ENCODE assay signal across 1 cellular context in the genomic region with DNA sequence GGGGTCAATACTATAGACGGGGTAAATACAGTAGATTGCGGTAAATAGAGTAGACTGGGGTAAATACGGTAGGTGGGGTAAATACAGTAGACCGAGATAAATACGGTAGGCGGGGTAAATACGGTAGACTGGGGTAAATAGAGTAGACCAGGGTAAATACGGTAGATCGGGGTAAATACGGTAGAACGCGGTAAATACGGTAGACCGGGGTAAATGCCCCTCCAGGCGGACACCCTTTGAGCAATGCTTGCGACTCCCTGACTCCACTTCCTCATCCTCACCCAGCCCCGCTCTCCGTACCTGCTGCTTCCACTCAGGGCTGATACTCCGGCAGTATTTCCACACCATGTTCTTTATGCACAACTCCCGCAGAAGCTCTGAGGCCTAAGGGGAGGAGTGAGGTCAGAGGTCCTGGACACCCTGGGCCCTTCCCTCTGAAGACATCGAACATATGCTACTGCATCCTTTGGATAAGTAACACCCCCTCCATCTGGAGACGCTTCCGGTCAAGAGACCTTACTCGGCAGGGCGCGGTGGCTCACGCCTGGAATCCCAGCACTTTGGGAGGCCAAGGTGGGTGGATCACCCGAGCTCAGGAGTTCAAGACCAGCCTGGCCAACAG.
TF ChIP-seq lines count a peak whose summit lies in the region.

No MANE protein-coding gene starts in this region.

TF ChIP-seq in A549, 52 proteins besides CTCF, POLR2A, EP300 and RAD21 (continued from another document):
- peak; percentile 64; the same call in 1 of the 2 replicates for TF ChIP-seq PBX3 (IDR thresholded peaks at IDR 0.05)
- TF ChIP-seq TFCP2L1 (CRISPR knock-in tag; IDR thresholded peaks at IDR 0.05): no peak
- TF ChIP-seq MYC (IDR thresholded peaks at IDR 0.05; ENCODE audit: borderline replicate concordance, low read length): no peak
- 0 out of 2 replicates have a peak, but pooled peaks have one; percentile 60 for TF ChIP-seq FOXS1 (CRISPR knock-in tag; IDR thresholded peaks at IDR 0.05)
- TF ChIP-seq CHD2 (IDR thresholded peaks at IDR 0.05; ENCODE audit: low read length, partially characterized antibody): peak; percentile 77
- TF ChIP-seq EHMT2 (IDR thresholded peaks at IDR 0.05; ENCODE audit: low read depth): peak; percentile 61; the same call in 1 of the 2 replicates
- TF ChIP-seq BHLHE40 (IDR thresholded peaks at IDR 0.05; ENCODE audit: low read depth, low read length): no peak
- TF ChIP-seq, protein P1, sequence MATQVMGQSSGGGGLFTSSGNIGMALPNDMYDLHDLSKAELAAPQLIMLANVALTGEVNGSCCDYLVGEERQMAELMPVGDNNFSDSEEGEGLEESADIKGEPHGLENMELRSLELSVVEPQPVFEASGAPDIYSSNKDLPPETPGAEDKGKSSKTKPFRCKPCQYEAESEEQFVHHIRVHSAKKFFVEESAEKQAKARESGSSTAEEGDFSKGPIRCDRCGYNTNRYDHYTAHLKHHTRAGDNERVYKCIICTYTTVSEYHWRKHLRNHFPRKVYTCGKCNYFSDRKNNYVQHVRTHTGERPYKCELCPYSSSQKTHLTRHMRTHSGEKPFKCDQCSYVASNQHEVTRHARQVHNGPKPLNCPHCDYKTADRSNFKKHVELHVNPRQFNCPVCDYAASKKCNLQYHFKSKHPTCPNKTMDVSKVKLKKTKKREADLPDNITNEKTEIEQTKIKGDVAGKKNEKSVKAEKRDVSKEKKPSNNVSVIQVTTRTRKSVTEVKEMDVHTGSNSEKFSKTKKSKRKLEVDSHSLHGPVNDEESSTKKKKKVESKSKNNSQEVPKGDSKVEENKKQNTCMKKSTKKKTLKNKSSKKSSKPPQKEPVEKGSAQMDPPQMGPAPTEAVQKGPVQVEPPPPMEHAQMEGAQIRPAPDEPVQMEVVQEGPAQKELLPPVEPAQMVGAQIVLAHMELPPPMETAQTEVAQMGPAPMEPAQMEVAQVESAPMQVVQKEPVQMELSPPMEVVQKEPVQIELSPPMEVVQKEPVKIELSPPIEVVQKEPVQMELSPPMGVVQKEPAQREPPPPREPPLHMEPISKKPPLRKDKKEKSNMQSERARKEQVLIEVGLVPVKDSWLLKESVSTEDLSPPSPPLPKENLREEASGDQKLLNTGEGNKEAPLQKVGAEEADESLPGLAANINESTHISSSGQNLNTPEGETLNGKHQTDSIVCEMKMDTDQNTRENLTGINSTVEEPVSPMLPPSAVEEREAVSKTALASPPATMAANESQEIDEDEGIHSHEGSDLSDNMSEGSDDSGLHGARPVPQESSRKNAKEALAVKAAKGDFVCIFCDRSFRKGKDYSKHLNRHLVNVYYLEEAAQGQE (IDR thresholded peaks at IDR 0.05): peak; percentile 73
- TF ChIP-seq, protein P2, sequence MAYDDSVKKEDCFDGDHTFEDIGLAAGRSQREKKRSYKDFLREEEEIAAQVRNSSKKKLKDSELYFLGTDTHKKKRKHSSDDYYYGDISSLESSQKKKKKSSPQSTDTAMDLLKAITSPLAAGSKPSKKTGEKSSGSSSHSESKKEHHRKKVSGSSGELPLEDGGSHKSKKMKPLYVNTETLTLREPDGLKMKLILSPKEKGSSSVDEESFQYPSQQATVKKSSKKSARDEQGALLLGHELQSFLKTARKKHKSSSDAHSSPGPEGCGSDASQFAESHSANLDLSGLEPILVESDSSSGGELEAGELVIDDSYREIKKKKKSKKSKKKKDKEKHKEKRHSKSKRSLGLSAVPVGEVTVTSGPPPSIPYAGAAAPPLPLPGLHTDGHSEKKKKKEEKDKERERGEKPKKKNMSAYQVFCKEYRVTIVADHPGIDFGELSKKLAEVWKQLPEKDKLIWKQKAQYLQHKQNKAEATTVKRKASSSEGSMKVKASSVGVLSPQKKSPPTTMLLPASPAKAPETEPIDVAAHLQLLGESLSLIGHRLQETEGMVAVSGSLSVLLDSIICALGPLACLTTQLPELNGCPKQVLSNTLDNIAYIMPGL (CRISPR knock-in tag; IDR thresholded peaks at IDR 0.05; ENCODE audit: borderline replicate concordance): no peak
- no peak for TF ChIP-seq POLR2AphosphoS2 (conservative IDR thresholded peaks at IDR 0.05; ENCODE audit: low read length)
- TF ChIP-seq HDAC2 (IDR thresholded peaks at IDR 0.05): peak; percentile 100
- TF ChIP-seq SMC3 (IDR thresholded peaks at IDR 0.05): peak; percentile 41; the same call in 2 of the 3 replicates
- 0 out of 2 replicates have a peak, but pooled peaks have one; percentile 24 for TF ChIP-seq NFE2L2 (conservative IDR thresholded peaks at IDR 0.05; ENCODE audit: low read length)
- no peak for TF ChIP-seq CBX2 (IDR thresholded peaks at IDR 0.05; ENCODE audit: borderline replicate concordance, low read depth)
- TF ChIP-seq ZSCAN20 (CRISPR knock-in tag; IDR thresholded peaks at IDR 0.05): no peak
- TF ChIP-seq KDM1A (IDR thresholded peaks at IDR 0.05; ENCODE audit: low read depth): peak; percentile 98
- TF ChIP-seq MAX (IDR thresholded peaks at IDR 0.05): peak; percentile 83
- no peak for TF ChIP-seq HEYL (CRISPR knock-in tag; IDR thresholded peaks at IDR 0.05)
- TF ChIP-seq, protein P3, sequence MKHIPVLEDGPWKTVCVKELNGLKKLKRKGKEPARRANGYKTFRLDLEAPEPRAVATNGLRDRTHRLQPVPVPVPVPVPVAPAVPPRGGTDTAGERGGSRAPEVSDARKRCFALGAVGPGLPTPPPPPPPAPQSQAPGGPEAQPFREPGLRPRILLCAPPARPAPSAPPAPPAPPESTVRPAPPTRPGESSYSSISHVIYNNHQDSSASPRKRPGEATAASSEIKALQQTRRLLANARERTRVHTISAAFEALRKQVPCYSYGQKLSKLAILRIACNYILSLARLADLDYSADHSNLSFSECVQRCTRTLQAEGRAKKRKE (CRISPR knock-in tag; IDR thresholded peaks at IDR 0.05; ENCODE audit: low read depth): no peak
- TF ChIP-seq JUN (IDR thresholded peaks at IDR 0.05): peak in 1 of 2 experiments; percentile 70; a peak in 3 of 5 replicates
- TF ChIP-seq, protein P4, sequence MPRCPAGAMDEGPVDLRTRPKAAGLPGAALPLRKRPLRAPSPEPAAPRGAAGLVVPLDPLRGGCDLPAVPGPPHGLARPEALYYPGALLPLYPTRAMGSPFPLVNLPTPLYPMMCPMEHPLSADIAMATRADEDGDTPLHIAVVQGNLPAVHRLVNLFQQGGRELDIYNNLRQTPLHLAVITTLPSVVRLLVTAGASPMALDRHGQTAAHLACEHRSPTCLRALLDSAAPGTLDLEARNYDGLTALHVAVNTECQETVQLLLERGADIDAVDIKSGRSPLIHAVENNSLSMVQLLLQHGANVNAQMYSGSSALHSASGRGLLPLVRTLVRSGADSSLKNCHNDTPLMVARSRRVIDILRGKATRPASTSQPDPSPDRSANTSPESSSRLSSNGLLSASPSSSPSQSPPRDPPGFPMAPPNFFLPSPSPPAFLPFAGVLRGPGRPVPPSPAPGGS (IDR thresholded peaks at IDR 0.05): no peak
- no peak for TF ChIP-seq E2F6 (IDR thresholded peaks at IDR 0.05; ENCODE audit: borderline replicate concordance, low read depth)
- no peak for TF ChIP-seq HOXB13 (CRISPR knock-in tag; IDR thresholded peaks at IDR 0.05; ENCODE audit: low read depth)
- peak; percentile 73; the same call in 1 of the 2 replicates for TF ChIP-seq MAZ (IDR thresholded peaks at IDR 0.05; ENCODE audit: borderline replicate concordance, low read depth, low read length)
- TF ChIP-seq, protein P5, sequence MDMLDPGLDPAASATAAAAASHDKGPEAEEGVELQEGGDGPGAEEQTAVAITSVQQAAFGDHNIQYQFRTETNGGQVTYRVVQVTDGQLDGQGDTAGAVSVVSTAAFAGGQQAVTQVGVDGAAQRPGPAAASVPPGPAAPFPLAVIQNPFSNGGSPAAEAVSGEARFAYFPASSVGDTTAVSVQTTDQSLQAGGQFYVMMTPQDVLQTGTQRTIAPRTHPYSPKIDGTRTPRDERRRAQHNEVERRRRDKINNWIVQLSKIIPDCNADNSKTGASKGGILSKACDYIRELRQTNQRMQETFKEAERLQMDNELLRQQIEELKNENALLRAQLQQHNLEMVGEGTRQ (IDR thresholded peaks at IDR 0.05): no peak
- no peak for TF ChIP-seq FOSL2 (IDR thresholded peaks at IDR 0.05)
- TF ChIP-seq FOSL2 (CRISPR knock-in tag; IDR thresholded peaks at IDR 0.05): 0 out of 2 replicates have a peak, but pooled peaks have one; percentile 10
- TF ChIP-seq RFX5 (IDR thresholded peaks at IDR 0.05): no peak
- no peak for TF ChIP-seq RNF2 (IDR thresholded peaks at IDR 0.05; ENCODE audit: borderline replicate concordance, low read depth)
- no peak for TF ChIP-seq JUNB (IDR thresholded peaks at IDR 0.05)
- 0 out of 2 replicates have a peak, but pooled peaks have one; percentile 56 for TF ChIP-seq FOSB (CRISPR knock-in tag; IDR thresholded peaks at IDR 0.05)
- TF ChIP-seq NPAS2 (CRISPR knock-in tag; IDR thresholded peaks at IDR 0.05; ENCODE audit: borderline replicate concordance): no peak
- TF ChIP-seq HOXA7 (CRISPR knock-in tag; IDR thresholded peaks at IDR 0.05): no peak
